Comparison of ENCODE assay signal across 8 cellular contexts in the genomic region with DNA sequence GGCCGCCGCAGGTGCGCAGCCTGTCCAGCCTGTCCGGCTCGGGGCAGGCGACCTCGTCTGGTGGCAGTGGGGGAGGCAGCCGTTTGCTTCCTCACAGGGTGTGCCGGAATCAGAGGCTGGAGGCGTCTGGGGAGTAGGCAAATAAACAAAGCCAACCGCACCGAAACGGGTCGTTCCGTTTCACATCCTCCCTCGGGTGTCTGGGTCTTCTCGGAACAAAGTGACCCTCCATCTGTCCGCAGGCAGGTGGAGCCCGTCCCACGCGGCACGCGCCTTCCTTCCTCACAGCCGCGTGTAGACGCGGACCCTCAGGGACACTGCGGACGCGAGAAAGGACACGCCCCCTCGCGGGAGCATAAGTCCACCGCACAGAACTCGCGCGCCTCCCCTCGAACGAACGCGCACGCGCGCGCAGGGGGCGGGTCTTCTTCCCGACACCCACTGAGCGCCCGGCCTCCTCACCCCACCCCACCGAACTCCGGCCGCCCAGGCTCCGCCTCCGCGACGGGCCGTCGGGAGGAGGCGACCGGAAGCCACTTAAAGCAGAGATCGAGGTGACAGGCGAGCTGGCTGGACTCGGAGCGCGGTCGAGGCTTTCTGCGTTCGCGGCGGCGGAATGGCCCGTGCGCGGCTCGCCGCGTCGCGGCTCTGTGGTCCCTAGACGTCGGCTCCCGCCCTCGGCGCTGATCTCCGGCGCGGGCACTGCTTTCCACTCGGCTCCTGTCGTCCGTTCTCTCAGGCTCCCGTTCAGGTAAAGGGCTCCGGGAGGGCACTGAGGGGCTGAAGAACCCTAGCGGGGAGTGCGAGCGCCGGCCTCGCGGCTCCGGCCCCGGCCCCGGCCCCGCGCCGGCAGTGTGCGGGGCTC. TPM values are rescaled to one million over a fixed set of nuclear protein-coding genes. Genes with fewer than 3 reads are reported as not detected.
DNase-seq lines count a peak whose midpoint lies in the region; ATAC-seq and TF ChIP-seq lines count a peak whose summit lies in the region.

A gene with protein sequence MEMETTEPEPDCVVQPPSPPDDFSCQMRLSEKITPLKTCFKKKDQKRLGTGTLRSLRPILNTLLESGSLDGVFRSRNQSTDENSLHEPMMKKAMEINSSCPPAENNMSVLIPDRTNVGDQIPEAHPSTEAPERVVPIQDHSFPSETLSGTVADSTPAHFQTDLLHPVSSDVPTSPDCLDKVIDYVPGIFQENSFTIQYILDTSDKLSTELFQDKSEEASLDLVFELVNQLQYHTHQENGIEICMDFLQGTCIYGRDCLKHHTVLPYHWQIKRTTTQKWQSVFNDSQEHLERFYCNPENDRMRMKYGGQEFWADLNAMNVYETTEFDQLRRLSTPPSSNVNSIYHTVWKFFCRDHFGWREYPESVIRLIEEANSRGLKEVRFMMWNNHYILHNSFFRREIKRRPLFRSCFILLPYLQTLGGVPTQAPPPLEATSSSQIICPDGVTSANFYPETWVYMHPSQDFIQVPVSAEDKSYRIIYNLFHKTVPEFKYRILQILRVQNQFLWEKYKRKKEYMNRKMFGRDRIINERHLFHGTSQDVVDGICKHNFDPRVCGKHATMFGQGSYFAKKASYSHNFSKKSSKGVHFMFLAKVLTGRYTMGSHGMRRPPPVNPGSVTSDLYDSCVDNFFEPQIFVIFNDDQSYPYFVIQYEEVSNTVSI (plus strand): TSS at position 545 of the 865 bp plus-strand sequence. CDS start 3,108 bp downstream, outside the sequence.

- H3K27ac Mint-ChIP-seq in activated B cell treated with CpG ODN at 0.5 μM for 24 hours (peak within 1 kb of the TSS; percentile 97), immature natural killer cell (peak within 1 kb of the TSS; percentile 96 to 99 (median 98))

- CTCF ChIA-PET in activated B cell treated with CpG ODN at 0.5 μM for 24 hours (lab: Charles Lee), result interaction anchor here (0.6 to 5.0 kb wide), 19 partner anchors 9 to 463 kb away, joined by 3 to 42 read pairs (median 4); a partner anchor contains a TSS

- peak; percentile 83 for ATAC-seq in HG03196 (IDR thresholded peaks at IDR 0.05; ENCODE audit: unreplicated experiment)
- ATAC-seq in activated B cell treated with CpG ODN at 0.5 μM for 24 hours (ENCODE audit: low read depth), result peak; percentile 80

- TF ChIP-seq CTCF in AG09309 (IDR thresholded peaks at IDR 0.05; ENCODE audit: control insufficient read depth, insufficient read depth, low read depth, low read length, missing control alignments) (peak; percentile 55), activated B cell treated with CpG ODN at 0.5 μM for 24 hours (IDR thresholded peaks at IDR 0.05) (no peak), spleen (IDR thresholded peaks at IDR 0.05 in 8 of 11, conservative IDR thresholded peaks at IDR 0.05 in 3 of 11) (peak; percentile 74 to 95 (median 84))

- H3K27me3 ChIP-seq in spleen (replicated peaks in 1 of 7), result no peaks in the 10 kb centered on the region

- DNase-seq in AG09309 (ENCODE audit: low read depth) (peak; percentile 86), NCI-H226 (peak; percentile 94), activated B cell treated with CpG ODN at 0.5 μM for 24 hours (peak; percentile 100), caudate nucleus (lab: John Stamatoyannopoulos, UW) (peak; percentile 22 to 100 (median 97)), immature natural killer cell (peak; percentile 100), spleen (peak; percentile 100)

- peak; percentile 99 for TF ChIP-seq POLR2A in GM18951 (IDR thresholded peaks at IDR 0.05; ENCODE audit: extremely low read depth, insufficient read depth, insufficient read length)
- TF ChIP-seq POLR2A in spleen (IDR thresholded peaks at IDR 0.05), result peak; percentile 75 to 98 (median 93)

- H3K4me3 ChIP-seq in AG09309 (ENCODE audit: control insufficient read depth, low read depth, low read length) (peak within 1 kb of the TSS; percentile 95), spleen (peak within 1 kb of the TSS; percentile 76 to 86 (median 82))

- peaks cover 12 to 62% (median 40%) of the 10 kb centered on the region in 6 donors for H3K4me1 ChIP-seq in spleen

- no peaks in the 10 kb centered on the region for H3K9me3 ChIP-seq in spleen

- in situ Hi-C loops in GM18951 (cut with MboI; ENCODE audit: low sequenced_read_pairs, unreplicated experiment), result loop anchor here (10.0 to 25.0 kb wide), 2 partner anchors 141 to 512 kb away; no protein-coding TSS in a partner anchor

- H3K36me3 Mint-ChIP-seq in activated B cell treated with CpG ODN at 0.5 μM for 24 hours (ENCODE audit: low read depth) (peaks cover 18% of the 10 kb centered on the region), immature natural killer cell (peaks cover 12 to 16% (median 12%) of the 10 kb centered on the region in 3 donors)

- peaks cover 0 to 18% (median 8%) of the 10 kb centered on the region in 6 donors for H3K36me3 ChIP-seq in spleen

- intact Hi-C loops in activated B cell treated with CpG ODN at 0.5 μM for 24 hours (cut with micrococcal nuclease) (loop anchor here (1.0 to 10.0 kb wide), 17 partner anchors 31 to 819 kb away; a partner anchor contains a TSS), spleen (cut with DNase I; ENCODE audit: low total_unique reads) (loop anchor here (5.0 to 10.0 kb wide), 4 partner anchors 119 to 461 kb away; a partner anchor contains a TSS)

- 0 to 1% (median 0%) methylated on average over 48 to 105 of the region's 105 CpGs for WGBS in spleen, 5 donors

- POLR2A ChIA-PET in activated B cell treated with CpG ODN at 0.5 μM for 24 hours (lab: Charles Lee), result interaction anchor here (0.6 to 5.0 kb wide), 23 partner anchors 9 to 501 kb away, joined by 3 to 70 read pairs (median 5); a partner anchor contains a TSS

- H3K4me3 Mint-ChIP-seq in activated B cell treated with CpG ODN at 0.5 μM for 24 hours (peak within 1 kb of the TSS; percentile 92), immature natural killer cell (peak within 1 kb of the TSS; percentile 87 to 98 (median 90))

- H3K27ac ChIP-seq in caudate nucleus (ENCODE audit: low read depth, low read length), result peak within 1 kb of the TSS; percentile 96
- H3K27ac ChIP-seq in spleen, result peak within 1 kb of the TSS; percentile 85 to 99 (median 98)

- H3K27me3 Mint-ChIP-seq in activated B cell treated with CpG ODN at 0.5 μM for 24 hours (no peaks in the 10 kb centered on the region), immature natural killer cell (ENCODE audit: low read depth in 3 of 3) (peaks cover 17 to 34% (median 26%) of the 10 kb centered on the region in 3 donors)

- H3K4me1 Mint-ChIP-seq in activated B cell treated with CpG ODN at 0.5 μM for 24 hours (peaks cover 42% of the 10 kb centered on the region), immature natural killer cell (peaks cover 48 to 50% of the 10 kb centered on the region in 2 donors)

- H3K9me3 Mint-ChIP-seq in activated B cell treated with CpG ODN at 0.5 μM for 24 hours, result no peaks in the 10 kb centered on the region
- H3K9me3 Mint-ChIP-seq in immature natural killer cell, result peaks cover 0 to 2% (median 0%) of the 10 kb centered on the region in 6 donors

RNA-seq across cellular contexts. Expression of the gene that starts here (rescaled TPM):
- total RNA-seq in activated B cell treated with CpG ODN at 0.5 μM for 24 hours (31.3 and 32.3 TPM in 2 replicates), spleen (10 to 100 TPM; 18.9 to 39.8 (median 29.7) TPM)
- polyA plus RNA-seq in immature natural killer cell (10 to 100 TPM; 21.7 to 32.6 (median 22.6) TPM), spleen (1 to 10 TPM; 4.5 to 8.2 (median 7.3) TPM)

Comparison
In these comparisons a context has a peak if more than half of its experiments do, and no peak if none do; other contexts are left out.
1. Peak in every context shown above with its lines: DNase-seq, ATAC-seq, H3K4me3 ChIP-seq and H3K27ac ChIP-seq.